9 cellular contexts compared by ENCODE assay signal in genomic region chr11:46363455-46363920, GRCh38. TPM values are rescaled to one million over a fixed set of nuclear protein-coding genes. Genes with fewer than 3 reads are reported as not detected.
A peak's percentile ranks its signal among the peaks of the same experiment; 100 is the strongest.
DNase-seq lines count a peak whose midpoint lies in the region; ATAC-seq and TF ChIP-seq lines count a peak whose summit lies in the region.
"Had no signal": no experiment of that assay in that cellular context is flagged by ENCODE, and none has a peak within 500 bp of the region (broad histone marks: within the 10 kb centered on the region; RNA-seq: fewer than 3 reads in every experiment).

No MANE protein-coding gene starts in this region.

- no peaks in the 10 kb centered on the region for H3K9me3 Mint-ChIP-seq in T-cell
- H3K9me3 Mint-ChIP-seq: CD4-positive, CD25-positive, alpha-beta regulatory T cell had no signal

- H3K27ac ChIP-seq in dorsolateral prefrontal cortex, result peak overlapping the region; percentile 76 to 99 (median 97)

- peak in 31 of 56 donors; percentile 3 to 59 (median 32) for TF ChIP-seq CTCF in dorsolateral prefrontal cortex (IDR thresholded peaks at IDR 0.05 in 54 of 56, conservative IDR thresholded peaks at IDR 0.05 in 2 of 56; ENCODE audit: low read depth in 1 of 56, partially characterized antibody in 56 of 56)

- no peak for ATAC-seq in GM21381 (IDR thresholded peaks at IDR 0.05; ENCODE audit: unreplicated experiment)
- no peak for ATAC-seq in T-cell (replicated peaks in 1 of 4)

- H3K27me3 ChIP-seq in dorsolateral prefrontal cortex, result no peaks in the 10 kb centered on the region

- H3K27ac Mint-ChIP-seq in T-cell, result peak overlapping the region in 1 of 2 donors; percentile 87

- DNase-seq in A172 (ENCODE audit: low spot score), result peak; percentile 96
- peak; percentile 96 for DNase-seq in M059J (ENCODE audit: low read depth)
- peak in 9 of 10 donors; percentile 64 to 92 (median 86) for DNase-seq in dorsolateral prefrontal cortex
- DNase-seq in medulla oblongata (ENCODE audit: extremely low spot score), result peak; percentile 92
- DNase-seq in NAMALWA (ENCODE audit: low spot score), result no peak
- no peak for DNase-seq in activated CD4-positive, CD25-positive, alpha-beta regulatory T cell (lab: John Stamatoyannopoulos, UW)
- DNase-seq in T-cell, result no peak
- DNase-seq: CD4-positive, CD25-positive, alpha-beta regulatory T cell had no signal

- H3K36me3 Mint-ChIP-seq in T-cell, result peaks cover 3% of the 10 kb centered on the region

- peaks cover 61 to 78% (median 69%) of the 10 kb centered on the region in 3 donors for H3K4me1 Mint-ChIP-seq in T-cell

- intact Hi-C loops in dorsolateral prefrontal cortex (cut with DNase I), result no loop called here

- POLR2A ChIA-PET in T-cell (lab: Charles Lee), result no interaction called here

- H3K27me3 Mint-ChIP-seq in T-cell, result no peaks in the 10 kb centered on the region
- H3K27me3 Mint-ChIP-seq: CD4-positive, CD25-positive, alpha-beta regulatory T cell had no signal

- peak overlapping the region in 57 of 59 donors; percentile 18 to 68 (median 53) for H3K4me3 ChIP-seq in dorsolateral prefrontal cortex

- CTCF ChIA-PET in T-cell (lab: Charles Lee), result interaction anchor here in 1 of 2 donors (1.4 kb wide), 1 partner anchor 11 kb away, joined by 5 read pairs; no protein-coding TSS in a partner anchor

- H3K4me3 Mint-ChIP-seq in T-cell, result no peak overlapping the region

RNA-seq across cellular contexts. Expression of gene DGKZ, which starts 16.2 kb away (rescaled TPM):
- 88.1 and 89.0 TPM in 2 replicates for total RNA-seq in A172 (2014; rRNA removed; shearing (Covaris generic))
- 38.4 and 73.4 TPM in 2 replicates for total RNA-seq in M059J (2014; rRNA removed; shearing (Covaris generic))
- total RNA-seq in dorsolateral prefrontal cortex (100 to 1,000 TPM; 142 to 475 (median 319) TPM), T-cell (100 to 1,000 TPM; 235 to 318 (median 251) TPM)

RNA-seq across cellular contexts. Expression of gene MDK, which starts 18.0 kb away (rescaled TPM):
- 8.9 and 13.3 TPM in 2 replicates for total RNA-seq in A172 (2014; rRNA removed; shearing (Covaris generic))
- total RNA-seq in M059J (2014; rRNA removed; shearing (Covaris generic)), result 543 and 581 TPM in 2 replicates
- total RNA-seq in dorsolateral prefrontal cortex, result 10 to 100 TPM in 95 of 120 experiments, 1 to 10 TPM in 25; 4.6 to 45.3 (median 12.9) TPM
- total RNA-seq in T-cell, result 1 to 10 TPM; 5.8 to 8.6 (median 8.3) TPM

RNA-seq across cellular contexts. Expression of gene CHRM4, which starts 28.1 kb away (rescaled TPM):
- 4.0 and 5.5 TPM in 2 replicates for total RNA-seq in A172 (2014; rRNA removed; shearing (Covaris generic))
- 0.49 TPM in 1 of 2 replicates, not detected in the other for total RNA-seq in M059J (2014; rRNA removed; shearing (Covaris generic))
- 10 to 100 TPM in 56 of 120 experiments, 1 to 10 TPM in 64; 2.7 to 25.0 (median 9.7) TPM for total RNA-seq in dorsolateral prefrontal cortex
- 1 to 10 TPM in 2 of 5 donors, under 1 TPM in 2, not detected in 1; 0.18 to 3.9 (median 1.5) TPM for total RNA-seq in T-cell

Comparison
In these comparisons a context has a peak if more than half of its experiments do, and no peak if none do; other contexts are left out.
1. DNase-seq: peak in A172 (single experiment), M059J (single experiment), dorsolateral prefrontal cortex (9 of 10) and medulla oblongata (single experiment); none in NAMALWA (single experiment), activated CD4-positive, CD25-positive, alpha-beta regulatory T cell (0 of 4) and T-cell (0 of 34).
2. RNA of gene MDK, which starts 18.0 kb away (total RNA-seq): 543 to 581 TPM in M059J; 4.6 to 45.3 TPM in dorsolateral prefrontal cortex, 8.9 to 13.3 TPM in A172 and 5.8 to 8.6 TPM in T-cell; every median in the first group is over 10 times any median in the second.